ENCODE assay signal across 20 cellular contexts in the genomic region with DNA sequence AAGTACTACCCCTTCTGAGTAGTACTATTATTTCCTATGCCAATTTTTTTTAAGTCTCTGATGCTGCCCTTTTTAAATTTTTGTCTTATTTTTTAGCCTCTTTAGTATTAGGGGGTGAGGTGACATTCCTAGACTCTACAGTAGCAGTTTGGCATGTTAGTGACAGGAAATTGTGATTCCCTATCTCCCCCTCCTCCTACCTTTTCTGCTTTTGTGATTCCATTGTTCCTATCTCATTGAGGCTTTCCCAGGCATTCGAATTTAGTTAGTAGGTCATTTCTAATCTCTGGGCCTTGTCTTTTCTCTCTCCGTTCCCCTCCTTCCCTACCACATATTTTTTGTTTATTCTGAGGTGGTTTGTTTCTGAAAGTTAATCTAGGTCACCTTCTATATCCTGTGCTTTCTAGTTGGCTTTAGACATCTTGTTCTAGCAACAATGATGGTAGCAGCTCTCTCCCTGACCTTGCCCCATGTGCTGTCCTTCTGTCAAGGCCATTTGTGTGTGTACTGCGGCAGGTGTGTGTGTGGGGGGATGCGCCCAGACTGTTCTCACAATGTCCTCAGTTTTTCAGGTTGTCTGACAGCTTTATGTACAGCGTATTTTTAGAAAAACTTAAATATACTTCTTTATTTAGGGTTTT. TPM values are rescaled to one million over a fixed set of nuclear protein-coding genes. Genes with fewer than 3 reads are reported as not detected.
DNase-seq lines count a peak whose midpoint lies in the region; ATAC-seq lines count a peak whose summit lies in the region.
"Had no signal": no experiment of that assay in that cellular context is flagged by ENCODE, and none has a peak within 500 bp of the region (broad histone marks: within the 10 kb centered on the region; RNA-seq: fewer than 3 reads in every experiment).

No MANE protein-coding gene starts in this region.

- H3K4me3 Mint-ChIP-seq in CD4-positive, CD25-positive, alpha-beta regulatory T cell = no peak overlapping the region
- H3K4me3 Mint-ChIP-seq in CD8-positive, alpha-beta memory T cell = peak overlapping the region in 4 of 7 donors; percentile 26 to 42 (median 35)
- no peak overlapping the region for H3K4me3 Mint-ChIP-seq in T-cell

- no peak for DNase-seq in CD4-positive, CD25-positive, alpha-beta regulatory T cell
- no peak for DNase-seq in CD8-positive, alpha-beta memory T cell
- DNase-seq in T-cell (no peak), mesenteric fat pad (ENCODE audit: low spot score) (peak; percentile 9), NCI-H748 treated with DMSO at 0.1 percent for 48 hours (lab: John Stamatoyannopoulos, UW) (no peak), germinal center (ENCODE audit: low spot score) (no peak), NCI-H128 (lab: John Stamatoyannopoulos, UW; ENCODE audit: unreplicated experiment) (no peak)
- DNase-seq: Calu3, KBM-7, NCI-H1436, NCI-H2029 treated with DMSO at 0.1 percent for 48 hours, NCI-H2171 treated with DMSO at 0.1 percent for 48 hours, NCI-H774, PC-3 had no signal

- peaks cover 29% of the 10 kb centered on the region for H3K36me3 Mint-ChIP-seq in CD4-positive, CD25-positive, alpha-beta regulatory T cell
- peaks cover 7 to 39% (median 9%) of the 10 kb centered on the region in 3 donors for H3K36me3 Mint-ChIP-seq in CD8-positive, alpha-beta memory T cell
- peaks cover 21% of the 10 kb centered on the region for H3K36me3 Mint-ChIP-seq in T-cell

- no peaks in the 10 kb centered on the region for H3K27me3 Mint-ChIP-seq in CD4-positive, CD25-positive, alpha-beta regulatory T cell
- no peaks in the 10 kb centered on the region for H3K27me3 Mint-ChIP-seq in CD8-positive, alpha-beta memory T cell
- no peaks in the 10 kb centered on the region for H3K27me3 Mint-ChIP-seq in T-cell

- H3K27ac ChIP-seq in CD4-positive, CD25-positive, alpha-beta regulatory T cell (ENCODE audit: insufficient read depth, low read length, poor library complexity, severe bottlenecking) = no peak overlapping the region
- no peak overlapping the region for H3K27ac ChIP-seq in CD8-positive, alpha-beta memory T cell (ENCODE audit: low read depth, low read length)
- H3K27ac ChIP-seq: C4-2B had no signal

- CTCF ChIA-PET in CD8-positive, alpha-beta memory T cell (lab: Charles Lee) = interaction anchor here (1.1 kb wide), 1 partner anchor 30 kb away, joined by 3 read pairs; no protein-coding TSS in a partner anchor
- CTCF ChIA-PET in T-cell (lab: Charles Lee) = interaction anchor here in 1 of 2 donors (0.6 to 1.0 kb wide), 2 partner anchors 13 to 25 kb away, joined by 3 read pairs; no protein-coding TSS in a partner anchor

- no peaks in the 10 kb centered on the region for H3K9me3 ChIP-seq in CD4-positive, CD25-positive, alpha-beta regulatory T cell (ENCODE audit: control insufficient read depth in 2 of 2, low read length in 2 of 2)
- no peaks in the 10 kb centered on the region for H3K9me3 ChIP-seq in CD8-positive, alpha-beta memory T cell (ENCODE audit: low read length)
- H3K9me3 ChIP-seq: HAP-1 had no signal

- peaks cover 0 to 6% (median 2%) of the 10 kb centered on the region in 4 donors for H3K4me1 Mint-ChIP-seq in CD4-positive, CD25-positive, alpha-beta regulatory T cell
- peaks cover 0 to 9% (median 8%) of the 10 kb centered on the region in 3 donors for H3K4me1 Mint-ChIP-seq in CD8-positive, alpha-beta memory T cell
- H3K4me1 Mint-ChIP-seq in T-cell = peaks cover 0 to 8% (median 2%) of the 10 kb centered on the region in 3 donors

- no peaks in the 10 kb centered on the region for H3K9me3 Mint-ChIP-seq in CD4-positive, CD25-positive, alpha-beta regulatory T cell
- H3K9me3 Mint-ChIP-seq in CD8-positive, alpha-beta memory T cell = no peaks in the 10 kb centered on the region
- no peaks in the 10 kb centered on the region for H3K9me3 Mint-ChIP-seq in T-cell

- POLR2A ChIA-PET in CD8-positive, alpha-beta memory T cell (lab: Charles Lee) = interaction anchor here (0.6 kb wide), 1 partner anchor 369 kb away, joined by 3 read pairs; no protein-coding TSS in a partner anchor
- POLR2A ChIA-PET in T-cell (lab: Charles Lee) = interaction anchor here (0.6 to 0.7 kb wide), 3 partner anchors 18 to 189 kb away, joined by 3 to 6 read pairs (median 4); no protein-coding TSS in a partner anchor

- no peak overlapping the region for H3K4me3 ChIP-seq in CD4-positive, CD25-positive, alpha-beta regulatory T cell (ENCODE audit: low read depth, low read length)
- H3K4me3 ChIP-seq in CD8-positive, alpha-beta memory T cell (ENCODE audit: low read length) = no peak overlapping the region
- H3K4me3 ChIP-seq: HAP-1 had no signal

- ATAC-seq in CD4-positive, CD25-positive, alpha-beta regulatory T cell (ENCODE audit: low read depth in 2 of 2) = no peak
- ATAC-seq in T-cell (replicated peaks in 1 of 4) = peak in 1 of 4 experiments; percentile 19
- ATAC-seq: PC-3 had no signal

- peak overlapping the region; percentile 39 to 98 (median 48) for H3K27ac Mint-ChIP-seq in CD4-positive, CD25-positive, alpha-beta regulatory T cell
- peak overlapping the region in 6 of 8 donors; percentile 55 to 91 (median 82) for H3K27ac Mint-ChIP-seq in CD8-positive, alpha-beta memory T cell
- H3K27ac Mint-ChIP-seq in T-cell = peak overlapping the region; percentile 70 to 80

- H3K27me3 ChIP-seq in CD4-positive, CD25-positive, alpha-beta regulatory T cell (ENCODE audit: control insufficient read depth, insufficient read depth, low read length) = no peaks in the 10 kb centered on the region
- H3K27me3 ChIP-seq in CD8-positive, alpha-beta memory T cell (ENCODE audit: insufficient read depth, low read length, poor library complexity, severe bottlenecking) = no peaks in the 10 kb centered on the region

- peaks cover 16% of the 10 kb centered on the region for H3K36me3 ChIP-seq in CD4-positive, CD25-positive, alpha-beta regulatory T cell (ENCODE audit: control insufficient read depth, insufficient read depth, low read length)
- no peaks in the 10 kb centered on the region for H3K36me3 ChIP-seq in CD8-positive, alpha-beta memory T cell (ENCODE audit: insufficient read depth, low read length)
- H3K36me3 ChIP-seq: HAP-1 had no signal

- no peaks in the 10 kb centered on the region for H3K4me1 ChIP-seq in CD4-positive, CD25-positive, alpha-beta regulatory T cell (ENCODE audit: control insufficient read depth, insufficient read depth, low read length, poor library complexity, severe bottlenecking)
- H3K4me1 ChIP-seq in CD8-positive, alpha-beta memory T cell (ENCODE audit: insufficient read depth, low read length) = no peaks in the 10 kb centered on the region

RNA-seq across cellular contexts. Expression of a gene that starts 21.5 kb away (rescaled TPM):
- total RNA-seq in CD4-positive, CD25-positive, alpha-beta regulatory T cell = 7.2 TPM
- under 1 TPM; 0.63 to 0.76 (median 0.73) TPM for polyA plus RNA-seq in CD4-positive, CD25-positive, alpha-beta regulatory T cell
- total RNA-seq in CD8-positive, alpha-beta memory T cell = 1 to 10 TPM; 2.9 to 3.1 TPM
- 1.5 TPM for polyA plus RNA-seq in CD8-positive, alpha-beta memory T cell
- total RNA-seq in T-cell (10 to 100 TPM in 1 of 5 donors, 1 to 10 TPM in 4; 2.5 to 11.5 (median 8.5) TPM), mesenteric fat pad (4.8 TPM)

RNA-seq across cellular contexts. Expression of a gene that starts 31.6 kb away (rescaled TPM):
- 4.3 TPM for total RNA-seq in CD4-positive, CD25-positive, alpha-beta regulatory T cell
- polyA plus RNA-seq in CD4-positive, CD25-positive, alpha-beta regulatory T cell = 10 to 100 TPM; 32.9 to 62.5 (median 47.2) TPM
- 10 to 100 TPM; 24.6 to 25.5 TPM for total RNA-seq in CD8-positive, alpha-beta memory T cell
- polyA plus RNA-seq in CD8-positive, alpha-beta memory T cell = 22.6 TPM
- 10 to 100 TPM in 3 of 5 donors, 1 to 10 TPM in 2; 3.7 to 41.2 (median 38.8) TPM for total RNA-seq in T-cell
- 8.0 TPM for total RNA-seq in mesenteric fat pad
- total RNA-seq: A673, Calu3, HT1080, NCI-H460, PC-3, SK-MEL-5 had no signal

RNA-seq across cellular contexts. Expression of a gene that starts 40.8 kb away (rescaled TPM):
- total RNA-seq in CD4-positive, CD25-positive, alpha-beta regulatory T cell = 0.54 TPM
- under 1 TPM in 3 of 4 donors, not detected in 1; 0.14 to 0.18 (median 0.14) TPM for polyA plus RNA-seq in CD4-positive, CD25-positive, alpha-beta regulatory T cell
- total RNA-seq in CD8-positive, alpha-beta memory T cell = 1 to 10 TPM; 4.6 to 5.5 TPM
- 0.54 TPM for polyA plus RNA-seq in CD8-positive, alpha-beta memory T cell
- total RNA-seq in T-cell = 1 to 10 TPM in 3 of 5 donors, under 1 TPM in 2; 0.68 to 3.2 (median 2.3) TPM
- total RNA-seq in mesenteric fat pad = 5.3 TPM

RNA-seq across cellular contexts. Expression of a gene that starts 41.1 kb away (rescaled TPM):
- 51.0 TPM for total RNA-seq in CD4-positive, CD25-positive, alpha-beta regulatory T cell
- polyA plus RNA-seq in CD4-positive, CD25-positive, alpha-beta regulatory T cell = 100 to 1,000 TPM in 1 of 4 donors, 10 to 100 TPM in 3; 74.3 to 104 (median 90.5) TPM
- 10 to 100 TPM; 86.3 to 90.9 TPM for total RNA-seq in CD8-positive, alpha-beta memory T cell
- 58.4 TPM for polyA plus RNA-seq in CD8-positive, alpha-beta memory T cell
- total RNA-seq in T-cell (10 to 100 TPM; 35.4 to 60.4 (median 52.4) TPM), mesenteric fat pad (32.7 TPM)

RNA-seq across cellular contexts. Expression of a gene that starts 50.9 kb away (rescaled TPM):
- total RNA-seq in CD4-positive, CD25-positive, alpha-beta regulatory T cell = 3.3 TPM
- polyA plus RNA-seq in CD4-positive, CD25-positive, alpha-beta regulatory T cell = not detected
- total RNA-seq in CD8-positive, alpha-beta memory T cell = 1 to 10 TPM; 2.4 to 3.7 TPM
- polyA plus RNA-seq in CD8-positive, alpha-beta memory T cell = 1.0 TPM
- total RNA-seq in T-cell = 1 to 10 TPM; 1.9 to 6.2 (median 5.3) TPM
- total RNA-seq in mesenteric fat pad = not detected
- total RNA-seq: NCI-H460 had no signal

Comparison
In these comparisons a context has a peak if more than half of its experiments do, and no peak if none do; other contexts are left out.
1. H3K4me3 Mint-ChIP-seq: peak in CD8-positive, alpha-beta memory T cell (4 of 7); none in CD4-positive, CD25-positive, alpha-beta regulatory T cell (0 of 4) and T-cell (0 of 3).
2. Peak in every context shown above with its lines, with median percentiles within 50 percentile points of each other: H3K27ac Mint-ChIP-seq.